ENCODE assay signal across 2 cellular contexts in the genomic region with DNA sequence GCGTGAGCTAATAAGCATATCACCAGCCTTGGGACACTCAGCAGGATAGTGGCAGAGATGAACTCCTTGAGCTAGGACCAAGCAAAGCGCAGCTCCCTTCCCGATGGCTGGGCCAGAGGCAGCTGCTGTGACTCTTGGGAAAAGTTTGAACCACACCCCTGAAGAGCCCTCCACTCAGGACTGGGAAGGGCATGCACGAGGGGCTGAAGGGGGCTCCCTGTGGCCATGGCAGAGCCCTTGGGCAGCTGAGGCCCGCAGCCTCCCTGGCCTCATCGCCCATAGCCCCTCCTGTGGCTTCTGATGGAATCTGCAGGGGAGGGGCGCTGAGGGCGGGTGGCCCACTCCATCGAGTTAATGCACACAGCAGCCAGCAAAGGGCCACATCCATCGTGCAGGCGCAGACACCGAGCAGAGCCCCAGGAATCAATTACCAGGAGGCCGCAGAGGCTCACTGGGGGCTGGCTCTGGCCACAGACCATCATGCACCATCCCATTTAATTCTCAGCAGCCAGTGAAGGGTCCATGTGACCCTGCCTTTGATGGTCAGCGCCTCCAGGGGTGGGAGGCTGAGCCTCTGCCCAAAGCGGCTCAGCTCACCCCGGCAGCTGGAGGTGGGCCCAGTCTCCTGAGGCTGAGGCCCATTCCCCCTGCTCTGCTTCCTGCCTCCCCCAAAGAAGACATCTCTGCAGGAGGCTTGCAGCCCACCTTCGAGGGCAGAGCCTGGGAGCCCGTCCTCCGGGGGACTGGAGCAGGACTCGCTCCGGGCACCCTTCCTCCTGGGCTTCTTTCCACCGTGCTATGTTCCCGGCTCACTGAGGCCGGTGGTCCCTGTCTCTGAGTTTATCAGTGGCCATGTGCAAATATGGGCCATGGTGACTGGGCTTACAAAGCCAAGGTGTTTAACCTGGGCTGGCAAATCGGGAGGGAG.
TF ChIP-seq lines count a peak whose summit lies in the region.

No MANE protein-coding gene starts in this region.

TF ChIP-seq in HepG2, 621 proteins besides CTCF, POLR2A, EP300 and RAD21 (continued from another document):
- TF ChIP-seq, protein P1, sequence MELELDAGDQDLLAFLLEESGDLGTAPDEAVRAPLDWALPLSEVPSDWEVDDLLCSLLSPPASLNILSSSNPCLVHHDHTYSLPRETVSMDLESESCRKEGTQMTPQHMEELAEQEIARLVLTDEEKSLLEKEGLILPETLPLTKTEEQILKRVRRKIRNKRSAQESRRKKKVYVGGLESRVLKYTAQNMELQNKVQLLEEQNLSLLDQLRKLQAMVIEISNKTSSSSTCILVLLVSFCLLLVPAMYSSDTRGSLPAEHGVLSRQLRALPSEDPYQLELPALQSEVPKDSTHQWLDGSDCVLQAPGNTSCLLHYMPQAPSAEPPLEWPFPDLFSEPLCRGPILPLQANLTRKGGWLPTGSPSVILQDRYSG (CRISPR knock-in tag; IDR thresholded peaks at IDR 0.05) = no peak

TF ChIP-seq in GM23338, 12 proteins besides CTCF, POLR2A, EP300 and RAD21:
- TF ChIP-seq NANOG (IDR thresholded peaks at IDR 0.05; ENCODE audit: borderline replicate concordance) (no peak), ZNF114 (CRISPR knock-in tag; IDR thresholded peaks at IDR 0.05) (no peak), POLR2AphosphoS5 (IDR thresholded peaks at IDR 0.05; ENCODE audit: low read depth) (no peak), EZH2 (IDR thresholded peaks at IDR 0.05; ENCODE audit: low read depth, unreplicated experiment) (no peak), CREB1 (CRISPR knock-in tag; IDR thresholded peaks at IDR 0.05; ENCODE audit: low read depth) (no peak)
- TF ChIP-seq, protein P2, sequence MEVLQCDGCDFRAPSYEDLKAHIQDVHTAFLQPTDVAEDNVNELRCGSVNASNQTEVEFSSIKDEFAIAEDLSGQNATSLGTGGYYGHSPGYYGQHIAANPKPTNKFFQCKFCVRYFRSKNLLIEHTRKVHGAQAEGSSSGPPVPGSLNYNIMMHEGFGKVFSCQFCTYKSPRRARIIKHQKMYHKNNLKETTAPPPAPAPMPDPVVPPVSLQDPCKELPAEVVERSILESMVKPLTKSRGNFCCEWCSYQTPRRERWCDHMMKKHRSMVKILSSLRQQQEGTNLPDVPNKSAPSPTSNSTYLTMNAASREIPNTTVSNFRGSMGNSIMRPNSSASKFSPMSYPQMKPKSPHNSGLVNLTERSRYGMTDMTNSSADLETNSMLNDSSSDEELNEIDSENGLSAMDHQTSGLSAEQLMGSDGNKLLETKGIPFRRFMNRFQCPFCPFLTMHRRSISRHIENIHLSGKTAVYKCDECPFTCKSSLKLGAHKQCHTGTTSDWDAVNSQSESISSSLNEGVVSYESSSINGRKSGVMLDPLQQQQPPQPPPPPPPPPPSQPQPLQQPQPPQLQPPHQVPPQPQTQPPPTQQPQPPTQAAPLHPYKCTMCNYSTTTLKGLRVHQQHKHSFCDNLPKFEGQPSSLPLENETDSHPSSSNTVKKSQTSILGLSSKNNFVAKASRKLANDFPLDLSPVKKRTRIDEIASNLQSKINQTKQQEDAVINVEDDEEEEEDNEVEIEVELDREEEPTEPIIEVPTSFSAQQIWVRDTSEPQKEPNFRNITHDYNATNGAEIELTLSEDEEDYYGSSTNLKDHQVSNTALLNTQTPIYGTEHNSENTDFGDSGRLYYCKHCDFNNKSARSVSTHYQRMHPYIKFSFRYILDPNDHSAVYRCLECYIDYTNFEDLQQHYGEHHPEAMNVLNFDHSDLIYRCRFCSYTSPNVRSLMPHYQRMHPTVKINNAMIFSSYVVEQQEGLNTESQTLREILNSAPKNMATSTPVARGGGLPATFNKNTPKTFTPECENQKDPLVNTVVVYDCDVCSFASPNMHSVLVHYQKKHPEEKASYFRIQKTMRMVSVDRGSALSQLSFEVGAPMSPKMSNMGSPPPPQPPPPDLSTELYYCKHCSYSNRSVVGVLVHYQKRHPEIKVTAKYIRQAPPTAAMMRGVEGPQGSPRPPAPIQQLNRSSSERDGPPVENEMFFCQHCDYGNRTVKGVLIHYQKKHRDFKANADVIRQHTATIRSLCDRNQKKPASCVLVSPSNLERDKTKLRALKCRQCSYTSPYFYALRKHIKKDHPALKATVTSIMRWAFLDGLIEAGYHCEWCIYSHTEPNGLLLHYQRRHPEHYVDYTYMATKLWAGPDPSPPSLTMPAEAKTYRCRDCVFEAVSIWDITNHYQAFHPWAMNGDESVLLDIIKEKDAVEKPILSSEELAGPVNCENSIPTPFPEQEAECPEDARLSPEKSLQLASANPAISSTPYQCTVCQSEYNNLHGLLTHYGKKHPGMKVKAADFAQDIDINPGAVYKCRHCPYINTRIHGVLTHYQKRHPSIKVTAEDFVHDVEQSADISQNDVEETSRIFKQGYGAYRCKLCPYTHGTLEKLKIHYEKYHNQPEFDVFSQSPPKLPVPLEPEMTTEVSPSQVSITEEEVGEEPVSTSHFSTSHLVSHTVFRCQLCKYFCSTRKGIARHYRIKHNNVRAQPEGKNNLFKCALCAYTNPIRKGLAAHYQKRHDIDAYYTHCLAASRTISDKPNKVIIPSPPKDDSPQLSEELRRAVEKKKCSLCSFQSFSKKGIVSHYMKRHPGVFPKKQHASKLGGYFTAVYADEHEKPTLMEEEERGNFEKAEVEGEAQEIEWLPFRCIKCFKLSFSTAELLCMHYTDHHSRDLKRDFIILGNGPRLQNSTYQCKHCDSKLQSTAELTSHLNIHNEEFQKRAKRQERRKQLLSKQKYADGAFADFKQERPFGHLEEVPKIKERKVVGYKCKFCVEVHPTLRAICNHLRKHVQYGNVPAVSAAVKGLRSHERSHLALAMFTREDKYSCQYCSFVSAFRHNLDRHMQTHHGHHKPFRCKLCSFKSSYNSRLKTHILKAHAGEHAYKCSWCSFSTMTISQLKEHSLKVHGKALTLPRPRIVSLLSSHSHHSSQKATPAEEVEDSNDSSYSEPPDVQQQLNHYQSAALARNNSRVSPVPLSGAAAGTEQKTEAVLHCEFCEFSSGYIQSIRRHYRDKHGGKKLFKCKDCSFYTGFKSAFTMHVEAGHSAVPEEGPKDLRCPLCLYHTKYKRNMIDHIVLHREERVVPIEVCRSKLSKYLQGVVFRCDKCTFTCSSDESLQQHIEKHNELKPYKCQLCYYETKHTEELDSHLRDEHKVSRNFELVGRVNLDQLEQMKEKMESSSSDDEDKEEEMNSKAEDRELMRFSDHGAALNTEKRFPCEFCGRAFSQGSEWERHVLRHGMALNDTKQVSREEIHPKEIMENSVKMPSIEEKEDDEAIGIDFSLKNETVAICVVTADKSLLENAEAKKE (CRISPR knock-in tag; IDR thresholded peaks at IDR 0.05) = no peak
- TF ChIP-seq, protein P3, sequence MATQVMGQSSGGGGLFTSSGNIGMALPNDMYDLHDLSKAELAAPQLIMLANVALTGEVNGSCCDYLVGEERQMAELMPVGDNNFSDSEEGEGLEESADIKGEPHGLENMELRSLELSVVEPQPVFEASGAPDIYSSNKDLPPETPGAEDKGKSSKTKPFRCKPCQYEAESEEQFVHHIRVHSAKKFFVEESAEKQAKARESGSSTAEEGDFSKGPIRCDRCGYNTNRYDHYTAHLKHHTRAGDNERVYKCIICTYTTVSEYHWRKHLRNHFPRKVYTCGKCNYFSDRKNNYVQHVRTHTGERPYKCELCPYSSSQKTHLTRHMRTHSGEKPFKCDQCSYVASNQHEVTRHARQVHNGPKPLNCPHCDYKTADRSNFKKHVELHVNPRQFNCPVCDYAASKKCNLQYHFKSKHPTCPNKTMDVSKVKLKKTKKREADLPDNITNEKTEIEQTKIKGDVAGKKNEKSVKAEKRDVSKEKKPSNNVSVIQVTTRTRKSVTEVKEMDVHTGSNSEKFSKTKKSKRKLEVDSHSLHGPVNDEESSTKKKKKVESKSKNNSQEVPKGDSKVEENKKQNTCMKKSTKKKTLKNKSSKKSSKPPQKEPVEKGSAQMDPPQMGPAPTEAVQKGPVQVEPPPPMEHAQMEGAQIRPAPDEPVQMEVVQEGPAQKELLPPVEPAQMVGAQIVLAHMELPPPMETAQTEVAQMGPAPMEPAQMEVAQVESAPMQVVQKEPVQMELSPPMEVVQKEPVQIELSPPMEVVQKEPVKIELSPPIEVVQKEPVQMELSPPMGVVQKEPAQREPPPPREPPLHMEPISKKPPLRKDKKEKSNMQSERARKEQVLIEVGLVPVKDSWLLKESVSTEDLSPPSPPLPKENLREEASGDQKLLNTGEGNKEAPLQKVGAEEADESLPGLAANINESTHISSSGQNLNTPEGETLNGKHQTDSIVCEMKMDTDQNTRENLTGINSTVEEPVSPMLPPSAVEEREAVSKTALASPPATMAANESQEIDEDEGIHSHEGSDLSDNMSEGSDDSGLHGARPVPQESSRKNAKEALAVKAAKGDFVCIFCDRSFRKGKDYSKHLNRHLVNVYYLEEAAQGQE (IDR thresholded peaks at IDR 0.05; ENCODE audit: unreplicated experiment) = no peak
